In the genomic region with DNA sequence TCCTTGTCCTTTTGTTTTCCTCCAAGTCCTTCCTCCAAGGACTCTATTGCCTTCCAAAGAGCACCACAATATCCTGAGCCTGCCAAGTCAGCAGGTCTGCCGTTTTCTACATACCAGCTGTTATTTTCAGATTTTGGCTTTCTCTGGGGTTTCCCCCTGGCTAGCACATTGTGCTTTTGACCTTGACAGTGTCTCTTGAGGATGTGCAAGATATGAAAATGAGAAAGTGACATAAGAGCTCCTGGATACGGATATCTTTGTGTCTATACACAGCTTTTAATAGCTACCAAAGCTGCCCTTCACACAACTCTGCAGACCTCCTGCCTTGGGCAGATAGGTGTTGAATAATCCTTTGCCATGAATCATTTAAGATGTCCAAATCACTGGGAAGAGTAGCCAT, we compare ENCODE assay signal across 21 cellular contexts.
A peak's percentile ranks its signal among the peaks of the same experiment; 100 is the strongest.
DNase-seq lines count a peak whose midpoint lies in the region; ATAC-seq and TF ChIP-seq lines count a peak whose summit lies in the region.
"Had no signal": no experiment of that assay in that cellular context is flagged by ENCODE, and none has a peak within 500 bp of the region (broad histone marks: within the 10 kb centered on the region; RNA-seq: fewer than 3 reads in every experiment).

No MANE protein-coding gene starts in this region.

- H3K36me3 Mint-ChIP-seq in activated CD4-positive, alpha-beta T cell treated with anti-CD3 and anti-CD28 coated beads, Interleukin-2, amount 10 ng/mL, durations not matched to agents 24 days and 14 days (ENCODE audit: low read depth): no peaks in the 10 kb centered on the region

- no peaks in the 10 kb centered on the region for H3K9me3 Mint-ChIP-seq in activated CD4-positive, alpha-beta T cell treated with anti-CD3 and anti-CD28 coated beads, Interleukin-2, amount 10 ng/mL, durations not matched to agents 24 days and 14 days
- H3K9me3 Mint-ChIP-seq: nephron had no signal

- DNase-seq in GM06990 (ENCODE audit: extremely low read depth, insufficient read length): peak; percentile 28
- DNase-seq in C1 segment of cervical spinal cord (lab: John Stamatoyannopoulos, UW): no peak
- DNase-seq in left ventricle myocardium superior: no peak
- DNase-seq in activated CD4-positive, alpha-beta T cell treated with anti-CD3 and anti-CD28 coated beads, Interleukin-2, amount 10 ng/mL, durations not matched to agents 24 days and 14 days: no peak
- DNase-seq: activated CD4-positive, alpha-beta T cell treated with anti-CD3 and anti-CD28 coated beads, Interleukin-2, amount 50 U/mL, for 1 hour; activated gamma-delta T cell treated with Interleukin-2 at 50 U/mL for 16 hours; Calu3; heart right ventricle; KG1; NCI-H187; small intestine; T-helper 1 cell; trophoblast cell had no signal

- intact Hi-C loops in left ventricle myocardium superior (cut with micrococcal nuclease): no loop called here
- intact Hi-C loops in activated CD4-positive, alpha-beta T cell treated with anti-CD3 and anti-CD28 coated beads, Interleukin-2, amount 10 ng/mL, durations not matched to agents 24 days and 14 days (cut with micrococcal nuclease): no loop called here

- H3K27me3 Mint-ChIP-seq in activated CD4-positive, alpha-beta T cell treated with anti-CD3 and anti-CD28 coated beads, Interleukin-2, amount 10 ng/mL, durations not matched to agents 24 days and 14 days: no peaks in the 10 kb centered on the region

- no peaks in the 10 kb centered on the region for H3K36me3 ChIP-seq in GM06990 (ENCODE audit: control insufficient read depth, insufficient read depth, low read length)
- H3K36me3 ChIP-seq: brain microvascular endothelial cell, heart right ventricle had no signal

- no peak overlapping the region for H3K4me3 Mint-ChIP-seq in activated CD4-positive, alpha-beta T cell treated with anti-CD3 and anti-CD28 coated beads, Interleukin-2, amount 10 ng/mL, durations not matched to agents 24 days and 14 days
- H3K4me3 Mint-ChIP-seq: nephron had no signal

- H3K4me1 Mint-ChIP-seq in activated CD4-positive, alpha-beta T cell treated with anti-CD3 and anti-CD28 coated beads, Interleukin-2, amount 10 ng/mL, durations not matched to agents 24 days and 14 days: no peaks in the 10 kb centered on the region
- H3K4me1 Mint-ChIP-seq: nephron had no signal

- no peak for TF ChIP-seq CTCF in GM06990 (IDR thresholded peaks at IDR 0.05; ENCODE audit: insufficient read depth, low read length, poor library complexity, severe bottlenecking)

- no peaks in the 10 kb centered on the region for H3K27me3 ChIP-seq in GM06990 (replicated peaks; ENCODE audit: control insufficient read depth, insufficient read depth, low read length)
- H3K27me3 ChIP-seq: brain microvascular endothelial cell, heart right ventricle had no signal

- H3K4me3 ChIP-seq in GM06990 (replicated peaks; ENCODE audit: low read depth, low read length): no peak overlapping the region
- H3K4me3 ChIP-seq: A549, heart right ventricle had no signal

- H3K27ac Mint-ChIP-seq in activated CD4-positive, alpha-beta T cell treated with anti-CD3 and anti-CD28 coated beads, Interleukin-2, amount 10 ng/mL, durations not matched to agents 24 days and 14 days: no peak overlapping the region
- H3K27ac Mint-ChIP-seq: nephron had no signal

- ATAC-seq in GM19035 (IDR thresholded peaks at IDR 0.05; ENCODE audit: unreplicated experiment) (peak; percentile 86), GM21825 (IDR thresholded peaks at IDR 0.05; ENCODE audit: unreplicated experiment) (peak; percentile 85), HG03432 (IDR thresholded peaks at IDR 0.05; ENCODE audit: unreplicated experiment) (peak; percentile 94), left ventricle myocardium superior (no peak), HG03045 (IDR thresholded peaks at IDR 0.05; ENCODE audit: unreplicated experiment) (no peak)
- ATAC-seq: A549, heart right ventricle, left lobe of liver had no signal

Comparison
In these comparisons a context has a peak if more than half of its experiments do, and no peak if none do; other contexts are left out.
1. ATAC-seq: peak in GM19035 (single experiment), GM21825 (single experiment) and HG03432 (single experiment); none in left ventricle myocardium superior (single experiment) and HG03045 (single experiment).